Comparison of ENCODE assay signal across 1 cellular context in genomic region chr3:45795509-45795881, GRCh38.
TF ChIP-seq lines count a peak whose summit lies in the region.

No MANE protein-coding gene starts in this region.

TF ChIP-seq in IMR-90, 13 proteins besides CTCF, POLR2A, EP300 and RAD21:
- TF ChIP-seq CHD1 (IDR thresholded peaks at IDR 0.05; ENCODE audit: low read depth, low read length) (no peak), RCOR1 (IDR thresholded peaks at IDR 0.05; ENCODE audit: insufficient replicate concordance, low read length) (no peak), BHLHE40 (IDR thresholded peaks at IDR 0.05; ENCODE audit: low read depth, low read length) (no peak), USF2 (IDR thresholded peaks at IDR 0.05; ENCODE audit: low read depth, low read length) (no peak), MAFK (IDR thresholded peaks at IDR 0.05; ENCODE audit: low read depth, low read length) (no peak), RFX5 (IDR thresholded peaks at IDR 0.05; ENCODE audit: low read depth, low read length) (no peak), MXI1 (IDR thresholded peaks at IDR 0.05; ENCODE audit: borderline replicate concordance, low read depth, low read length) (no peak), SMC3 (IDR thresholded peaks at IDR 0.05; ENCODE audit: low read depth, low read length) (no peak), MAZ (IDR thresholded peaks at IDR 0.05; ENCODE audit: borderline replicate concordance, low read depth, low read length) (no peak), ELK1 (IDR thresholded peaks at IDR 0.05; ENCODE audit: borderline replicate concordance, low read depth, low read length) (no peak), CEBPB (IDR thresholded peaks at IDR 0.05; ENCODE audit: low read depth, low read length) (no peak), FOS (IDR thresholded peaks at IDR 0.05; ENCODE audit: low read depth, low read length) (no peak)
